ENCODE assay signal across 10 cellular contexts in the genomic region with DNA sequence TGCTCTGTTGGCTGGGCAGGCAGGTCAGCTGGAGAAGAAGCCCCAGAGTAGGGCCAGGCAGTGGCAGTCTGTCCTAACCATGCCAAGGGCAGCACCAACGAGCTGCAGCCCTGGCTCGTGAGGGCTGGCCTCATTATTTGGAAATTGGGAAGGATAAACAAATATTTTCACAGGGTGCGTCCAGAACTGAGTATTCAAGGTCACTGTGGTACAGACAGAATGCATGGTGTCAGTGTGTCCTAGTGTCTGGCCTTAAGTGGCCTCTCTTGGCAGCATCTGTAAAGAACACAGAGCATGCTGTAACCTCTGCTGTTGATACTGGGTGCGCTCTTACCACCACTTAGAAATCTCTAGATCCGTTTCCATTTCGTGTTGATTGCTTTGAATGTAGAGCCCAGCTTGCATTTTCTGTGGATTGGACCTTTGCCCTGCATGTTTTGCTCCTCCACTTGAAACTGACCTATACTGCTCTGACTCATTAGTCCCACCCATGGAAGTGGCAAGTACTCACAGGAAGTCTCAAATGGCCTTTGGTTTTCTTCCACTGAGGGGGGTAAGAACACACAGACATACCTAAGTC.
DNase-seq lines count a peak whose midpoint lies in the region; ATAC-seq, FAIRE-seq and TF ChIP-seq lines count a peak whose summit lies in the region.
"Had no signal": no experiment of that assay in that cellular context is flagged by ENCODE, and none has a peak within 500 bp of the region (broad histone marks: within the 10 kb centered on the region; RNA-seq: fewer than 3 reads in every experiment).

No MANE protein-coding gene starts in this region.

- no peaks in the 10 kb centered on the region for H3K9me3 ChIP-seq in psoas muscle

- H3K27ac ChIP-seq in psoas muscle: no peak overlapping the region
- H3K27ac ChIP-seq: SK-N-MC had no signal

- no peak overlapping the region for H3K4me3 ChIP-seq in psoas muscle
- H3K4me3 ChIP-seq: SK-N-MC had no signal

- FAIRE-seq in RCC 7860 (lab: Jason Lieb, UNC): peak; percentile 11

- no peaks in the 10 kb centered on the region for H3K36me3 ChIP-seq in psoas muscle (ENCODE audit: insufficient read depth in 1 of 2, low read depth in 1 of 2)

- no peak for TF ChIP-seq CTCF in psoas muscle (IDR thresholded peaks at IDR 0.05)
- TF ChIP-seq CTCF in GM13977 (IDR thresholded peaks at IDR 0.05; ENCODE audit: extremely low read depth, insufficient read depth, missing control alignments): no peak

- intact Hi-C loops in psoas muscle (cut with DNase I): loop anchor here in 1 of 2 donors (10.0 kb wide), 1 partner anchor 55 kb away; no protein-coding TSS in a partner anchor

- no peaks in the 10 kb centered on the region for H3K4me1 ChIP-seq in psoas muscle

- H3K27me3 ChIP-seq in psoas muscle (ENCODE audit: insufficient read depth in 3 of 3, low read length in 2 of 3): no peaks in the 10 kb centered on the region

- in situ Hi-C loops in GM13977 (cut with MboI; ENCODE audit: low pct_unique_long_range_greater_than_20kb, low sequenced_read_pairs, unreplicated experiment): loop anchor here (25.0 kb wide), 1 partner anchor 107 kb away; no protein-coding TSS in a partner anchor

- 33 to 60% (median 44%) methylated on average over 6 of the region's 6 CpGs for WGBS in psoas muscle, 3 donors

- ATAC-seq in psoas muscle: peak in 3 of 4 donors; percentile 49 to 79 (median 63)

- DNase-seq in ELR (ENCODE audit: low read depth) (peak; percentile 80), RCC 7860 (ENCODE audit: low spot score) (peak; percentile 41), glomerular visceral epithelial cell (ENCODE audit: extremely low spot score) (peak; percentile 69), psoas muscle (peak in 1 of 2 donors; percentile 15), CD1c-positive myeloid dendritic cell (ENCODE audit: extremely low spot score) (no peak), ureter (ENCODE audit: low spot score) (no peak), GM13977 (ENCODE audit: low spot score) (no peak)
- no peak for DNase-seq in activated CD8-positive, alpha-beta memory T cell treated with anti-CD3 and anti-CD28 coated beads, Interleukin-2, amount 50 U/mL, for 48 hours
- DNase-seq: NCI-H1694 had no signal

Comparison
In these comparisons a context has a peak if more than half of its experiments do, and no peak if none do; other contexts are left out.
1. DNase-seq: peak in ELR (single experiment), RCC 7860 (single experiment) and glomerular visceral epithelial cell (single experiment); none in activated CD8-positive, alpha-beta memory T cell treated with anti-CD3 and anti-CD28 coated beads, Interleukin-2, amount 50 U/mL, for 48 hours (single experiment), CD1c-positive myeloid dendritic cell (single experiment), ureter (single experiment) and GM13977 (single experiment).